Comparison of ENCODE assay signal across 19 cellular contexts in the genomic region with DNA sequence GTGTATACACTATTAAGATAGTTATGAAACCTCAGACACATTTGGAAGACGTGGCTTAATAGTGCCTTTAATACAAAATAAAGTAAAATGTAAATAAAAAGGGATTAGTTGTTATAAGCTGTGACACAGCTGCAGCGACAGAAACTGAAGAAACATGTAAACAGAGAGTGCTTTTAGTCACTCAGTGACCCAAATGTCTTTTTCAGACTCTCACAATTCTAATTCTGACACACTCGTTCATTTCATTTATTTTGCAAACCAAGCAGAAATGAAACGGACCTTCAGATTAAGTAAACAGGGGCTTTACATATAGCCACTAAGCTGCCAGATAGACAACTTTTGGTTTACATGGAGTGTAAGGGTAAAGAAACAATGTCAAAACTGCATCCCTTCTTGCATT.
"Had no signal": no experiment of that assay in that cellular context is flagged by ENCODE, and none has a peak within 500 bp of the region (broad histone marks: within the 10 kb centered on the region; RNA-seq: fewer than 3 reads in every experiment).

No MANE protein-coding gene starts in this region.

- H3K9me3 ChIP-seq: prostate gland, thoracic aorta had no signal

- H3K4me1 ChIP-seq: prostate gland had no signal

- H3K4me3 ChIP-seq: prostate gland, skin epidermis, thoracic aorta had no signal

- DNase-seq: activated B cell treated with CpG ODN at 0.5 μM for 24 hours; activated CD4-positive, alpha-beta memory T cell treated with anti-CD3 and anti-CD28 coated beads, Interleukin-2, amount 10 ng/mL, durations not matched to agents 7 days and 5 days; activated CD4-positive, alpha-beta T cell treated with anti-CD3 and anti-CD28 coated beads for 4 hours; activated CD8-positive, alpha-beta memory T cell treated with anti-CD3 and anti-CD28 coated beads, Interleukin-2, amount 10 ng/mL, durations not matched to agents 7 days and 5 days; activated naive CD4-positive, alpha-beta T cell treated with Interleukin-2 at 50 U/mL for 16 hours; activated naive CD8-positive, alpha-beta T cell treated with anti-CD3 and anti-CD28 coated beads, Interleukin-2, amount 10 ng/mL, durations not matched to agents 7 days and 5 days; activated T-cell treated with anti-CD3 and anti-CD28 coated beads, Interleukin-2, amount 50 U/mL, for 1 hour; amygdala; caudate nucleus; erythroblast; left cardiac atrium; occipital lobe; right cardiac atrium; stimulated activated CD4-positive, alpha-beta T cell treated with anti-CD3 and anti-CD28 coated beads, Interleukin-4, amount 100 ng/mL, for 1 hour; stimulated activated naive CD8-positive, alpha-beta T cell treated with anti-CD3 and anti-CD28 coated beads, Interleukin-15, amount 100 ng/mL, for 72 hours; T-cell had no signal

- H3K36me3 ChIP-seq: prostate gland, thoracic aorta had no signal

- H3K27ac ChIP-seq: prostate gland, skin epidermis, thoracic aorta had no signal

- ATAC-seq: activated CD8-positive, alpha-beta memory T cell treated with anti-CD3 and anti-CD28 coated beads, Interleukin-2, amount 10 ng/mL, durations not matched to agents 7 days and 5 days; left cardiac atrium; right cardiac atrium; stimulated activated naive CD8-positive, alpha-beta T cell treated with anti-CD3 and anti-CD28 coated beads, Interleukin-15, amount 100 ng/mL, for 72 hours; T-cell had no signal
